9 cellular contexts compared by ENCODE assay signal in genomic region chr6:75201901-75202672, GRCh38. TPM values are rescaled to one million over a fixed set of nuclear protein-coding genes. Genes with fewer than 3 reads are reported as not detected.
DNase-seq lines count a peak whose midpoint lies in the region; ATAC-seq lines count a peak whose summit lies in the region.
"Had no signal": no experiment of that assay in that cellular context is flagged by ENCODE, and none has a peak within 500 bp of the region (broad histone marks: within the 10 kb centered on the region; RNA-seq: fewer than 3 reads in every experiment).

No MANE protein-coding gene starts in this region.

- H3K4me3 Mint-ChIP-seq in activated T-cell treated with anti-CD3 and anti-CD28 coated beads, Interleukin-2, amount 50 U/mL, for 4 hours, result no peak overlapping the region
- peak overlapping the region; percentile 68 to 79 for H3K4me3 Mint-ChIP-seq in stimulated activated naive B cell treated with anti-CD40 and anti-IgM and Interleukin-4, amounts not matched to agents 10 μg/mL and 1 μg/mL and 100 μg/mL, for 72 hours

- H3K27me3 Mint-ChIP-seq in activated T-cell treated with anti-CD3 and anti-CD28 coated beads, Interleukin-2, amount 50 U/mL, for 4 hours (ENCODE audit: low read depth), result peaks cover 66% of the 10 kb centered on the region
- H3K27me3 Mint-ChIP-seq in stimulated activated naive B cell treated with anti-CD40 and anti-IgM and Interleukin-4, amounts not matched to agents 10 μg/mL and 1 μg/mL and 100 μg/mL, for 72 hours, result peaks cover 61 to 67% of the 10 kb centered on the region in 2 donors

- no peaks in the 10 kb centered on the region for H3K9me3 Mint-ChIP-seq in activated T-cell treated with anti-CD3 and anti-CD28 coated beads, Interleukin-2, amount 50 U/mL, for 4 hours
- H3K9me3 Mint-ChIP-seq in stimulated activated naive B cell treated with anti-CD40 and anti-IgM and Interleukin-4, amounts not matched to agents 10 μg/mL and 1 μg/mL and 100 μg/mL, for 72 hours, result no peaks in the 10 kb centered on the region

- H3K4me1 ChIP-seq in iPS-15b (ENCODE audit: control insufficient read depth, insufficient read depth, low read length), result peaks cover 7% of the 10 kb centered on the region

- H3K27me3 ChIP-seq in iPS-15b (ENCODE audit: control insufficient read depth, insufficient read depth, low read length), result peaks cover 68% of the 10 kb centered on the region

- H3K9me3 ChIP-seq in iPS-15b (ENCODE audit: control insufficient read depth, insufficient read depth, low read length), result no peaks in the 10 kb centered on the region

- H3K36me3 Mint-ChIP-seq in activated T-cell treated with anti-CD3 and anti-CD28 coated beads, Interleukin-2, amount 50 U/mL, for 4 hours (ENCODE audit: insufficient read depth), result no peaks in the 10 kb centered on the region
- H3K36me3 Mint-ChIP-seq in stimulated activated naive B cell treated with anti-CD40 and anti-IgM and Interleukin-4, amounts not matched to agents 10 μg/mL and 1 μg/mL and 100 μg/mL, for 72 hours, result no peaks in the 10 kb centered on the region

- H3K4me1 Mint-ChIP-seq in activated T-cell treated with anti-CD3 and anti-CD28 coated beads, Interleukin-2, amount 50 U/mL, for 4 hours (ENCODE audit: low read depth), result peaks cover 37% of the 10 kb centered on the region
- H3K4me1 Mint-ChIP-seq in stimulated activated naive B cell treated with anti-CD40 and anti-IgM and Interleukin-4, amounts not matched to agents 10 μg/mL and 1 μg/mL and 100 μg/mL, for 72 hours, result peaks cover 33 to 44% of the 10 kb centered on the region in 2 donors

- DNase-seq in NCI-H1417 (lab: John Stamatoyannopoulos, UW), result peak in 2 of 3 experiments; percentile 19 to 47
- DNase-seq in NCI-H1417 treated with DMSO at 0.1 percent for 48 hours (lab: John Stamatoyannopoulos, UW), result no peak
- DNase-seq in activated T-cell treated with anti-CD3 and anti-CD28 coated beads, Interleukin-2, amount 50 U/mL, for 4 hours, result no peak
- no peak for DNase-seq in stimulated activated naive B cell treated with anti-CD40 and anti-IgM and Interleukin-4, amounts not matched to agents 10 μg/mL and 1 μg/mL and 100 μg/mL, for 72 hours
- no peak for DNase-seq in NK-92 (lab: John Stamatoyannopoulos, UW; ENCODE audit: unreplicated experiment)
- no peak for DNase-seq in NCI-H2196 treated with DMSO at 0.1 percent for 48 hours (lab: John Stamatoyannopoulos, UW; ENCODE audit: unreplicated experiment)

- H3K36me3 ChIP-seq in iPS-15b (ENCODE audit: control insufficient read depth, insufficient read depth, low read length), result no peaks in the 10 kb centered on the region

- H3K9ac ChIP-seq in iPS-15b (ENCODE audit: low read depth, low read length), result no peak overlapping the region
- H3K9ac ChIP-seq: KMS-11 had no signal

- ATAC-seq in activated T-cell treated with anti-CD3 and anti-CD28 coated beads, Interleukin-2, amount 50 U/mL, for 4 hours, result peak; percentile 3 to 15
- peak; percentile 48 to 62 for ATAC-seq in stimulated activated naive B cell treated with anti-CD40 and anti-IgM and Interleukin-4, amounts not matched to agents 10 μg/mL and 1 μg/mL and 100 μg/mL, for 72 hours (replicated peaks)
- ATAC-seq in GM21528 (IDR thresholded peaks at IDR 0.05; ENCODE audit: low FRiP score, unreplicated experiment), result no peak

- peak overlapping the region; percentile 79 for H3K27ac Mint-ChIP-seq in stimulated activated naive B cell treated with anti-CD40 and anti-IgM and Interleukin-4, amounts not matched to agents 10 μg/mL and 1 μg/mL and 100 μg/mL, for 72 hours

- peak overlapping the region; percentile 64 for H3K4me3 ChIP-seq in iPS-15b (ENCODE audit: low read depth, low read length)

RNA-seq across cellular contexts. Expression of gene COL12A1, which starts 3.8 kb away (rescaled TPM):
- under 1 TPM; 0.29 to 0.40 (median 0.30) TPM for total RNA-seq in activated T-cell treated with anti-CD3 and anti-CD28 coated beads, Interleukin-2, amount 50 U/mL, for 4 hours

RNA-seq across cellular contexts. Expression of gene COX7A2, which starts 41.5 kb away (rescaled TPM):
- total RNA-seq in activated T-cell treated with anti-CD3 and anti-CD28 coated beads, Interleukin-2, amount 50 U/mL, for 4 hours, result 100 to 1,000 TPM; 469 to 506 (median 486) TPM

Comparison
In these comparisons a context has a peak if more than half of its experiments do, and no peak if none do; other contexts are left out.
1. DNase-seq: peak in NCI-H1417 (2 of 3); none in NCI-H1417 treated with DMSO at 0.1 percent for 48 hours (single experiment), activated T-cell treated with anti-CD3 and anti-CD28 coated beads, Interleukin-2, amount 50 U/mL, for 4 hours (single experiment), stimulated activated naive B cell treated with anti-CD40 and anti-IgM and Interleukin-4, amounts not matched to agents 10 μg/mL and 1 μg/mL and 100 μg/mL, for 72 hours (single experiment), NK-92 (single experiment) and NCI-H2196 treated with DMSO at 0.1 percent for 48 hours (single experiment).